24 cellular contexts compared by ENCODE assay signal in the genomic region with DNA sequence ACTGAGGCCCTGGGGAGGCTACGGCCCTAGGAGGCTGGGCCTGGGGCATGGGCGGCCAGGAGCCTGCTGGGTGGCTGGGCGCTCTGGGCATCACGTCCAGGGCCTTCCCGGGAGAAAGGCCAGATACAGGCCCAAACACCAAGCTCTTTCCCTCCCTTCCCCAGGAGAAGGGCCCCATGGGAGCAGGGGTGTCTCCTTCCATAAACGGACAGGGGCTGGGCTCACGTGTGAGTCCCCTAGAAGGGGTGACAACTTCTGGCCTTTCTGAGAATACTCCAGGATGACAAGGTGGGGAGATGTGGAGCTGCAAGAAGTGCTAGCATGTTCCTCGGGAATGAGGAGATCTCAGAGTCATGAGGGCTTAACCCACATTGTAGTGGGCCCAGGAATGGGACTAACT. TPM values are rescaled to one million over a fixed set of nuclear protein-coding genes. Genes with fewer than 3 reads are reported as not detected.
"Had no signal": no experiment of that assay in that cellular context is flagged by ENCODE, and none has a peak within 500 bp of the region (broad histone marks: within the 10 kb centered on the region; RNA-seq: fewer than 3 reads in every experiment).

No MANE protein-coding gene starts in this region.

- H3K27ac ChIP-seq: epithelial cell of prostate, esophagus squamous epithelium, gastrocnemius medialis, heart right ventricle, left lung, lower lobe of right lung had no signal

- H3K36me3 ChIP-seq: esophagus squamous epithelium, gastrocnemius medialis, heart right ventricle, left lung, lower lobe of right lung had no signal

- DNase-seq: cortex of kidney; effector CD8-positive, alpha-beta T cell; effector memory CD8-positive, alpha-beta T cell; endodermal cell; erythroblast; esophagus squamous epithelium; foreskin fibroblast; foreskin melanocyte; gastrocnemius medialis; glutamatergic neuron; heart right ventricle; hippocampal formation; left cardiac atrium; left lung; left ventricle myocardium superior; lower lobe of right lung; mesendoderm; midbrain had no signal

- H3K4me1 ChIP-seq: gastrocnemius medialis, lower lobe of right lung had no signal

- H3K4me3 ChIP-seq: esophagus squamous epithelium, gastrocnemius medialis, heart right ventricle, left lung, lower lobe of right lung had no signal

RNA-seq across cellular contexts. Expression of a gene that starts 19.5 kb away (rescaled TPM):
- total RNA-seq: endodermal cell, gastrocnemius medialis, glomerular endothelial cell, heart right ventricle, left cardiac atrium, left ventricle myocardium superior, lung microvascular endothelial cell, mononuclear cell had no signal
- polyA plus RNA-seq: heart right ventricle had no signal

RNA-seq across cellular contexts. Expression of a gene that starts 23.5 kb away (rescaled TPM):
- total RNA-seq: dermis microvascular lymphatic vessel endothelial cell, endodermal cell, glomerular endothelial cell, kidney epithelial cell, left ventricle myocardium superior, lung microvascular endothelial cell had no signal

RNA-seq across cellular contexts. Expression of a gene that starts 37.6 kb away (rescaled TPM):
- total RNA-seq: endodermal cell, kidney epithelial cell, lung microvascular endothelial cell had no signal
